1 cellular context compared by ENCODE assay signal in genomic region chr10:68720793-68721672, GRCh38.
TF ChIP-seq lines count a peak whose summit lies in the region.

Gene CCAR1, plus strand, starts transcription at chr10:68721239. Its CDS starts 1,266 bp downstream, at chr10:68722505.

TF ChIP-seq in HepG2, 621 proteins besides CTCF, POLR2A, EP300 and RAD21 (continued from another document and continues in another):
- TF ChIP-seq MZF1 (CRISPR knock-in tag; IDR thresholded peaks at IDR 0.05; ENCODE audit: borderline replicate concordance) (no peak), ZFAT (CRISPR knock-in tag; conservative IDR thresholded peaks at IDR 0.05) (no peak), U2AF2 (IDR thresholded peaks at IDR 0.05; ENCODE audit: low read depth, low read length) (no peak), ATF2 (CRISPR knock-in tag; IDR thresholded peaks at IDR 0.05) (no peak; the same call in 1 of the 2 replicates), GMEB1 (CRISPR knock-in tag; IDR thresholded peaks at IDR 0.05; ENCODE audit: borderline replicate concordance) (peak; percentile 97), SMC3 (IDR thresholded peaks at IDR 0.05; ENCODE audit: low read length) (no peak), FUBP1 (CRISPR knock-in tag; IDR thresholded peaks at IDR 0.05; ENCODE audit: borderline replicate concordance) (no peak), ZBTB10 (CRISPR knock-in tag; IDR thresholded peaks at IDR 0.05; ENCODE audit: borderline replicate concordance) (no peak), ZBTB7B (CRISPR knock-in tag; IDR thresholded peaks at IDR 0.05) (peak; percentile 39; the same call in 1 of the 2 replicates), ZC3H13 (CRISPR knock-in tag; IDR thresholded peaks at IDR 0.05) (peak; percentile 75), KLF16 (CRISPR knock-in tag; IDR thresholded peaks at IDR 0.05) (peak in 1 of 2 experiments; percentile 68; a peak in 2 of 4 replicates), ZNF678 (CRISPR knock-in tag; IDR thresholded peaks at IDR 0.05) (peak; percentile 69), ZNF570 (CRISPR knock-in tag; IDR thresholded peaks at IDR 0.05; ENCODE audit: borderline replicate concordance) (no peak), ISL2 (CRISPR knock-in tag; IDR thresholded peaks at IDR 0.05) (peak; percentile 45; the same call in 1 of the 2 replicates), RXRB (CRISPR knock-in tag; IDR thresholded peaks at IDR 0.05; ENCODE audit: borderline replicate concordance) (peak; percentile 49; the same call in 1 of the 2 replicates), ZNF574 (CRISPR knock-in tag; IDR thresholded peaks at IDR 0.05) (peak; percentile 70), FLYWCH1 (CRISPR knock-in tag; IDR thresholded peaks at IDR 0.05) (no peak), MBD4 (IDR thresholded peaks at IDR 0.05; ENCODE audit: borderline replicate concordance, low read length) (no peak), NFIB (CRISPR knock-in tag; IDR thresholded peaks at IDR 0.05; ENCODE audit: borderline replicate concordance) (no peak), ZNF558 (CRISPR knock-in tag; IDR thresholded peaks at IDR 0.05; ENCODE audit: borderline replicate concordance) (no peak; the same call in 1 of the 2 replicates), ARHGAP35 (CRISPR knock-in tag; IDR thresholded peaks at IDR 0.05; ENCODE audit: borderline replicate concordance) (peak; percentile 17; the same call in 1 of the 2 replicates), ZNF512 (CRISPR knock-in tag; IDR thresholded peaks at IDR 0.05) (no peak), ZC3H4 (CRISPR knock-in tag; IDR thresholded peaks at IDR 0.05; ENCODE audit: borderline replicate concordance) (no peak), ZNF317 (CRISPR knock-in tag; IDR thresholded peaks at IDR 0.05) (0 out of 2 replicates have a peak, but pooled peaks have one; percentile 58), ATF7-NPFF (CRISPR knock-in tag; IDR thresholded peaks at IDR 0.05; ENCODE audit: low read depth) (peak; percentile 50; the same call in 1 of the 2 replicates), BCL3 (CRISPR knock-in tag; IDR thresholded peaks at IDR 0.05) (peak; percentile 55; the same call in 1 of the 2 replicates), GTF3A (CRISPR knock-in tag; conservative IDR thresholded peaks at IDR 0.05) (peak; percentile 73; the same call in 1 of the 2 replicates), CAMTA2 (CRISPR knock-in tag; IDR thresholded peaks at IDR 0.05; ENCODE audit: borderline replicate concordance) (peak; percentile 90; the same call in 1 of the 2 replicates), ZBTB34 (CRISPR knock-in tag; IDR thresholded peaks at IDR 0.05) (peak; percentile 40; the same call in 1 of the 2 replicates), HBP1 (CRISPR knock-in tag; IDR thresholded peaks at IDR 0.05; ENCODE audit: low read depth) (peak; percentile 54; the same call in 1 of the 2 replicates), ZNF703 (CRISPR knock-in tag; IDR thresholded peaks at IDR 0.05; ENCODE audit: borderline replicate concordance) (no peak; the same call in 1 of the 2 replicates), ZFP91 (CRISPR knock-in tag; IDR thresholded peaks at IDR 0.05; ENCODE audit: borderline replicate concordance) (peak; percentile 87; the same call in 1 of the 2 replicates), NPAS2 (CRISPR knock-in tag; IDR thresholded peaks at IDR 0.05; ENCODE audit: borderline replicate concordance) (no peak), ZNF569 (CRISPR knock-in tag; IDR thresholded peaks at IDR 0.05; ENCODE audit: borderline replicate concordance) (peak; percentile 50; the same call in 1 of the 2 replicates), PLRG1 (conservative IDR thresholded peaks at IDR 0.05) (no peak), FOXO4 (CRISPR knock-in tag; conservative IDR thresholded peaks at IDR 0.05) (no peak), ZNF562 (CRISPR knock-in tag; IDR thresholded peaks at IDR 0.05; ENCODE audit: borderline replicate concordance) (no peak), ZNF672 (CRISPR knock-in tag; IDR thresholded peaks at IDR 0.05) (no peak), NFYC (CRISPR knock-in tag; IDR thresholded peaks at IDR 0.05) (peak; percentile 69)
